Comparison of ENCODE assay signal across 9 cellular contexts in the genomic region with DNA sequence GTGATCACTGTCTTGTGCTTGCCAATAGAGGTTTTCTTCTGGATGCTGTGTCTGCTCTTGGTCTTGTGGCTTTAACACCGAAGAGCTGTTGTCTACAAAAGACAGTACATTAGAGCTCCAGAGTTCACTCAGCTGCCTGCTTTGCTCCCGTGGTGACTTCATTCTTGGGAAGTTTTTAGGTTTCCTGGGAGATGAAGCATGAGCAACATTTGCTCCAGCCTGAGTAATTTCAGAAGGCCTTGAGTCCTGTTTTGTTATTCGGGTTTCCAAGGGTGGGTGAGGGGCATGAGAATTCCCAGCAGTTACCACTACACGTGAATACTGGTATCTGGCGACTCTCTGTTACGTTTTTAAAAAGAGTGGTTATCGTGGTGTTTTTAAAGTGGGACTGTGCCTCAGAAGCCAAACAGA.
A peak's percentile ranks its signal among the peaks of the same experiment; 100 is the strongest.
DNase-seq lines count a peak whose midpoint lies in the region; ATAC-seq and TF ChIP-seq lines count a peak whose summit lies in the region.
"Had no signal": no experiment of that assay in that cellular context is flagged by ENCODE, and none has a peak within 500 bp of the region (broad histone marks: within the 10 kb centered on the region; RNA-seq: fewer than 3 reads in every experiment).

No MANE protein-coding gene starts in this region.

- no peaks in the 10 kb centered on the region; the same call in 1 of the 2 replicates for H3K9me2 ChIP-seq in GM23248 (ENCODE audit: insufficient read depth)
- H3K9me2 ChIP-seq in Karpas-422 (replicated peaks; ENCODE audit: insufficient read depth, low read length): no peaks in the 10 kb centered on the region

- H3K79me2 ChIP-seq in GM23248 (ENCODE audit: insufficient read depth) (no peaks in the 10 kb centered on the region), Karpas-422 (ENCODE audit: low read length) (no peaks in the 10 kb centered on the region)

- H3K4me1 ChIP-seq in GM23248 (ENCODE audit: insufficient read depth): peaks cover 53% of the 10 kb centered on the region
- peaks cover 22% of the 10 kb centered on the region for H3K4me1 ChIP-seq in iPS-20b (ENCODE audit: insufficient read depth, low read length)
- peaks cover 0 to 3% of the 10 kb centered on the region in 2 donors for H3K4me1 ChIP-seq in gastrocnemius medialis
- H3K4me1 ChIP-seq in Karpas-422 (ENCODE audit: low read length): no peaks in the 10 kb centered on the region

- DNase-seq in GM23248 (peak; percentile 96), brain pericyte (ENCODE audit: low read depth, low spot score) (peak; percentile 57), gastrocnemius medialis (no peak), Karpas-422 (no peak), DMS 273 treated with DMSO at 0.1 percent for 48 hours (lab: John Stamatoyannopoulos, UW) (no peak), NCI-H2081 (lab: John Stamatoyannopoulos, UW) (no peak)

- ATAC-seq in gastrocnemius medialis: peak; percentile 51 to 62
- no peak for ATAC-seq in HG03108 (IDR thresholded peaks at IDR 0.05; ENCODE audit: unreplicated experiment)
- ATAC-seq: GM12878 had no signal

- WGBS in GM23248 (ENCODE audit: low coverage in 1 of 2, low lambda C conversion rate in 2 of 2, missing lambda C conversion rate in 2 of 2), 2 experiments: 1% methylated on average over 7 of the region's 7 CpGs

- H3K4me2 ChIP-seq in GM23248 (ENCODE audit: unreplicated experiment) (peak overlapping the region; percentile 72), Karpas-422 (ENCODE audit: low read depth, low read length, poor library complexity, severe bottlenecking) (no peak overlapping the region)

- no peak for TF ChIP-seq POLR2A in gastrocnemius medialis (IDR thresholded peaks at IDR 0.05)

- H3K9ac ChIP-seq in GM23248: peak overlapping the region; percentile 85
- H3K9ac ChIP-seq in iPS-20b (ENCODE audit: low read depth, low read length): no peak overlapping the region
- no peak overlapping the region for H3K9ac ChIP-seq in Karpas-422 (ENCODE audit: low read length)

- H3K9me3 ChIP-seq in GM23248 (ENCODE audit: low read depth) (no peaks in the 10 kb centered on the region), iPS-20b (ENCODE audit: insufficient read depth, low read depth, low read length) (no peaks in the 10 kb centered on the region), gastrocnemius medialis (no peaks in the 10 kb centered on the region), Karpas-422 (ENCODE audit: low read length) (no peaks in the 10 kb centered on the region)

- intact Hi-C loops in gastrocnemius medialis (cut with DNase I; ENCODE audit: low total_unique reads): no loop called here

- no peaks in the 10 kb centered on the region for H3K27me3 ChIP-seq in GM23248 (replicated peaks; ENCODE audit: insufficient read depth)
- no peaks in the 10 kb centered on the region for H3K27me3 ChIP-seq in iPS-20b (ENCODE audit: insufficient read depth, low read length)
- H3K27me3 ChIP-seq in gastrocnemius medialis: peaks cover 0 to 4% (median 0%) of the 10 kb centered on the region in 3 donors
- no peaks in the 10 kb centered on the region for H3K27me3 ChIP-seq in Karpas-422 (ENCODE audit: low read length)

- TF ChIP-seq CTCF in gastrocnemius medialis (IDR thresholded peaks at IDR 0.05 in 4 of 5, conservative IDR thresholded peaks at IDR 0.05 in 1 of 5): no peak

- H3K27ac ChIP-seq in GM23248 (peak overlapping the region; percentile 97), iPS-20b (ENCODE audit: low read length) (no peak overlapping the region), gastrocnemius medialis (peak overlapping the region in 1 of 4 donors; percentile 6), Karpas-422 (ENCODE audit: low read length) (no peak overlapping the region)

- peaks cover 45% of the 10 kb centered on the region for H3F3A ChIP-seq in GM23248 (ENCODE audit: insufficient read depth)

- H4K20me1 ChIP-seq in GM23248 (ENCODE audit: insufficient read depth): no peaks in the 10 kb centered on the region
- H4K20me1 ChIP-seq in Karpas-422 (ENCODE audit: insufficient read depth, low read depth, low read length): no peaks in the 10 kb centered on the region

- H2AFZ ChIP-seq in GM23248 (peak overlapping the region; percentile 17), Karpas-422 (ENCODE audit: low read length) (no peak overlapping the region)

- H3K4me3 ChIP-seq in GM23248 (peak overlapping the region; percentile 48), iPS-20b (ENCODE audit: low read length) (peak overlapping the region; percentile 12; the same call in 1 of the 2 replicates), gastrocnemius medialis (no peak overlapping the region), Karpas-422 (ENCODE audit: low read length) (no peak overlapping the region)
- H3K4me3 ChIP-seq: GM12878 had no signal

- H3K36me3 ChIP-seq in GM23248 (ENCODE audit: low read depth): no peaks in the 10 kb centered on the region
- no peaks in the 10 kb centered on the region for H3K36me3 ChIP-seq in iPS-20b (ENCODE audit: insufficient read depth, low read depth, low read length)
- no peaks in the 10 kb centered on the region for H3K36me3 ChIP-seq in gastrocnemius medialis
- no peaks in the 10 kb centered on the region for H3K36me3 ChIP-seq in Karpas-422 (ENCODE audit: insufficient read depth, low read length)

- in situ Hi-C loops in GM23248 (cut with MboI) (no loop called here), gastrocnemius medialis (cut with MboI; ENCODE audit: low sequenced_read_pairs in 4 of 4) (no loop called here)

Comparison
In these comparisons a context has a peak if more than half of its experiments do, and no peak if none do; other contexts are left out.
1. DNase-seq: peak in GM23248 (single experiment) and brain pericyte (single experiment); none in gastrocnemius medialis (0 of 2), Karpas-422 (single experiment), DMS 273 treated with DMSO at 0.1 percent for 48 hours (single experiment) and NCI-H2081 (0 of 2).
2. H3K4me3 ChIP-seq: peak in GM23248 (single experiment) and iPS-20b (single experiment); none in gastrocnemius medialis (0 of 4) and Karpas-422 (single experiment).